Comparison of ENCODE assay signal across 8 cellular contexts in the genomic region with DNA sequence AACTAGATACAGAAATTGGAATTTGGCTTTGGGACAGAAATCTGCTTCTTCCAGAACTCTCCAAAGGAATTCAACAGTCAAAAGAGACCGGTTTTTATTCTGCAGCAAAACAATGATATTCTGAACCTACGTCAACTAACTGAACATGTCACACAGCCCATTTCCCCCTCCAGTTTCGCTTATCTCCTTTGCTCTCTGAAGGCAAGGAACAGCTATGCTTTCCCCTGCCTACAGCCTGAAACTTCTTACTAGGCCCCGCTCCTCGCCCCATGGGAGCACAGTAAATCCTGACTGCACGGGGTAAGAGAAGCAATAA. TPM values are rescaled to one million over a fixed set of nuclear protein-coding genes. Genes with fewer than 3 reads are reported as not detected.
A peak's percentile ranks its signal among the peaks of the same experiment; 100 is the strongest.
DNase-seq lines count a peak whose midpoint lies in the region; ATAC-seq, FAIRE-seq and TF ChIP-seq lines count a peak whose summit lies in the region.

No MANE protein-coding gene starts in this region.

- H2AFZ ChIP-seq in PC-3 (ENCODE audit: low read length), result peak overlapping the region; percentile 88
- peak overlapping the region; percentile 44 for H2AFZ ChIP-seq in endothelial cell of umbilical vein (ENCODE audit: low read depth, low read length)
- H2AFZ ChIP-seq in trophoblast cell (ENCODE audit: insufficient read depth, low read length, poor library complexity), result peak overlapping the region; percentile 85

- peaks cover 9% of the 10 kb centered on the region for H3K79me1 ChIP-seq in trophoblast cell (ENCODE audit: low read length)

- no peaks in the 10 kb centered on the region for H4K20me1 ChIP-seq in PC-3 (ENCODE audit: low read length)
- H4K20me1 ChIP-seq in endothelial cell of umbilical vein (replicated peaks; ENCODE audit: control insufficient read depth, extremely low read depth, insufficient read depth, low read length), result no peaks in the 10 kb centered on the region

- BruUV-seq in PC-3 (replicated peaks; lab: Mats Ljungman, UMichigan) (TSS peak; percentile 76), endothelial cell of umbilical vein (replicated peaks; lab: Mats Ljungman, UMichigan) (TSS peak; percentile 70)

- dilution Hi-C loops in endothelial cell of umbilical vein (cut with MboI; ENCODE audit: extremely low pct_ligation_motif_present, low sequenced_read_pairs), result no loop called here

- POLR2A ChIA-PET in PC-3 (lab: Charles Lee; ENCODE audit: unreplicated experiment) (no interaction called here), endothelial cell of umbilical vein (lab: Charles Lee) (no interaction called here)

- CTCF ChIA-PET in PC-3 (lab: Charles Lee) (interaction anchor here (0.5 to 0.6 kb wide), 2 partner anchors 93 to 270 kb away, joined by 4 read pairs; a partner anchor contains a TSS), endothelial cell of umbilical vein (lab: Charles Lee) (interaction anchor here (0.6 to 1.0 kb wide), 5 partner anchors 10 to 92 kb away, joined by 3 to 5 read pairs (median 4); a partner anchor contains a TSS)

- H3K36me3 ChIP-seq in PC-3 (ENCODE audit: low read depth, low read length), result no peaks in the 10 kb centered on the region; the same call in 1 of the 2 replicates
- peaks cover 0 to 3% of the 10 kb centered on the region in 2 experiments for H3K36me3 ChIP-seq in endothelial cell of umbilical vein (ENCODE audit: control insufficient read depth in 2 of 2, extremely low read depth in 1 of 2, insufficient read depth in 2 of 2, low read length in 2 of 2)
- no peaks in the 10 kb centered on the region for H3K36me3 ChIP-seq in trophoblast cell (ENCODE audit: control insufficient read depth in 1 of 2, insufficient read depth in 2 of 2, low read length in 2 of 2)

- ATAC-seq in GM18867 (IDR thresholded peaks at IDR 0.05; ENCODE audit: unreplicated experiment) (peak; percentile 27), HG02642 (IDR thresholded peaks at IDR 0.05; ENCODE audit: poor library complexity, unreplicated experiment) (peak; percentile 28), PC-3 (peak; percentile 45; the same call in 1 of the 2 replicates)

- peaks cover 9% of the 10 kb centered on the region for H3K4me1 ChIP-seq in PC-3 (ENCODE audit: insufficient read depth, low read length)
- H3K4me1 ChIP-seq in endothelial cell of umbilical vein (ENCODE audit: control insufficient read depth, extremely low read depth, insufficient read depth, low read length), result peaks cover 15% of the 10 kb centered on the region
- peaks cover 5 to 6% of the 10 kb centered on the region in 2 experiments for H3K4me1 ChIP-seq in trophoblast cell (ENCODE audit: control insufficient read depth in 1 of 2, insufficient read depth in 2 of 2, low read length in 2 of 2)

- H3K4me2 ChIP-seq in PC-3 (ENCODE audit: low read length), result peak overlapping the region; percentile 90
- peak overlapping the region; percentile 93 for H3K4me2 ChIP-seq in endothelial cell of umbilical vein (ENCODE audit: insufficient read depth, low read length)
- peak overlapping the region; percentile 83 for H3K4me2 ChIP-seq in trophoblast cell (ENCODE audit: low read length)

- no peaks in the 10 kb centered on the region for H3F3A ChIP-seq in PC-3 (ENCODE audit: low read length, unreplicated experiment)

- H3K18ac ChIP-seq in trophoblast cell (ENCODE audit: low read length), result peak overlapping the region; percentile 54

- peak overlapping the region; percentile 82 for H4K91ac ChIP-seq in trophoblast cell (ENCODE audit: low read depth, low read length)

- peak overlapping the region; percentile 81 for H3K9ac ChIP-seq in PC-3 (ENCODE audit: low read length)
- peak overlapping the region; percentile 69 for H3K9ac ChIP-seq in endothelial cell of umbilical vein (replicated peaks; ENCODE audit: extremely low read depth, insufficient read depth, low read length)
- H3K9ac ChIP-seq in trophoblast cell (ENCODE audit: low read length), result peak overlapping the region; percentile 89

- H3K9me3 ChIP-seq in PC-3 (ENCODE audit: low read length), result no peaks in the 10 kb centered on the region
- H3K9me3 ChIP-seq in endothelial cell of umbilical vein (replicated peaks; ENCODE audit: control insufficient read depth, insufficient read depth, low read length), result no peaks in the 10 kb centered on the region
- no peaks in the 10 kb centered on the region for H3K9me3 ChIP-seq in trophoblast cell (ENCODE audit: insufficient read depth, low read depth, low read length)

- H3K4me3 ChIP-seq in PC-3 (ENCODE audit: low read length) (peak overlapping the region; percentile 78), endothelial cell of umbilical vein (replicated peaks in 1 of 3; ENCODE audit: insufficient read depth in 1 of 3, low read depth in 1 of 3, low read length in 3 of 3) (peak overlapping the region; percentile 57 to 90 (median 86)), trophoblast cell (ENCODE audit: low read depth, low read length) (peak overlapping the region; percentile 89)

- WGBS in trophoblast cell (ENCODE audit: extremely low coverage, insufficient coverage, insufficient read length), result no CpG with 5 or more reads among the region's 6 CpGs

- peak overlapping the region; percentile 88 for H4K12ac ChIP-seq in trophoblast cell (ENCODE audit: low read depth, low read length)

- H2BK120ac ChIP-seq in trophoblast cell (ENCODE audit: insufficient read depth, low read length, poor library complexity), result no peak overlapping the region

- H4K8ac ChIP-seq in trophoblast cell (ENCODE audit: low read depth, low read length), result peak overlapping the region; percentile 91

- FAIRE-seq in endothelial cell of umbilical vein (lab: Jason Lieb, UNC), result peak; percentile 21

- H3K27me3 ChIP-seq in PC-3 (ENCODE audit: low read length) (no peaks in the 10 kb centered on the region), endothelial cell of umbilical vein (ENCODE audit: control insufficient read depth in 2 of 2, insufficient read depth in 2 of 2, low read length in 2 of 2) (no peaks in the 10 kb centered on the region), trophoblast cell (ENCODE audit: insufficient read depth, low read length) (no peaks in the 10 kb centered on the region)

- TF ChIP-seq POLR2A in endothelial cell of umbilical vein (IDR thresholded peaks at IDR 0.05; ENCODE audit: low read depth, low read length), result no peak

- H2BK5ac ChIP-seq in trophoblast cell (ENCODE audit: low read depth, low read length, poor library complexity), result peak overlapping the region; percentile 62

- DNase-seq in PC-3 (no peak), endothelial cell of umbilical vein (ENCODE audit: low read depth, low spot score) (no peak), trophoblast cell (no peak), NCI-H2196 (lab: John Stamatoyannopoulos, UW; ENCODE audit: unreplicated experiment) (no peak), NCI-H1436 (lab: John Stamatoyannopoulos, UW) (no peak), SW480 (ENCODE audit: low spot score) (no peak)

- no peaks in the 10 kb centered on the region for H3K9me1 ChIP-seq in endothelial cell of umbilical vein (replicated peaks; ENCODE audit: control insufficient read depth, extremely low read depth, insufficient read depth, low read length)

- H2BK12ac ChIP-seq in trophoblast cell (ENCODE audit: low read length), result no peak overlapping the region

- TF ChIP-seq CTCF in PC-3 (conservative IDR thresholded peaks at IDR 0.05; ENCODE audit: low read depth, low read length) (no peak), endothelial cell of umbilical vein (IDR thresholded peaks at IDR 0.05; ENCODE audit: extremely low read depth in 1 of 2, insufficient read depth in 1 of 2, low read depth in 1 of 2, low read length in 2 of 2) (no peak)

- H3K14ac ChIP-seq in trophoblast cell (ENCODE audit: low read length), result peak overlapping the region; percentile 72

- H3K23ac ChIP-seq in trophoblast cell (ENCODE audit: low read length), result no peak overlapping the region

- H3K27ac ChIP-seq in PC-3 (ENCODE audit: low read length) (peak overlapping the region; percentile 74), endothelial cell of umbilical vein (ENCODE audit: insufficient read depth, low read depth, low read length) (peak overlapping the region; percentile 31), trophoblast cell (ENCODE audit: low read depth, low read length) (peak overlapping the region; percentile 63)

- H3K4ac ChIP-seq in trophoblast cell (ENCODE audit: low read depth, low read length), result peak overlapping the region; percentile 19

- no peaks in the 10 kb centered on the region for H3K9me2 ChIP-seq in PC-3 (replicated peaks; ENCODE audit: low read length)

- intact Hi-C loops in PC-3 (cut with micrococcal nuclease) (loop anchor here (2.0 to 10.0 kb wide), 3 partner anchors 37 to 271 kb away; a partner anchor contains a TSS), endothelial cell of umbilical vein (cut with micrococcal nuclease) (loop anchor here (2.0 kb wide), 1 partner anchor 293 kb away; no protein-coding TSS in a partner anchor)

- H3K79me2 ChIP-seq in PC-3 (ENCODE audit: low read length), result peaks cover 71% of the 10 kb centered on the region
- H3K79me2 ChIP-seq in endothelial cell of umbilical vein (ENCODE audit: control insufficient read depth, insufficient read depth, low read length), result peaks cover 49% of the 10 kb centered on the region
- peaks cover 3% of the 10 kb centered on the region for H3K79me2 ChIP-seq in trophoblast cell (ENCODE audit: control insufficient read depth, insufficient read depth, low read length, poor library complexity)

- peak overlapping the region; percentile 35 for H2AK5ac ChIP-seq in trophoblast cell (ENCODE audit: low read length)

RNA-seq across cellular contexts. Expression of a gene that starts 0.5 kb away (rescaled TPM):
- 27.8 and 37.6 TPM in 2 replicates for total RNA-seq in PC-3 (2014; rRNA removed)
- 92.6 and 100 TPM in 2 replicates for total RNA-seq in endothelial cell of umbilical vein
- polyA plus RNA-seq in endothelial cell of umbilical vein, result 14.2 and 18.8 TPM in 2 replicates
- polyA plus RNA-seq in endothelial cell of umbilical vein (2011; cell fraction: cytosol; rRNA removed), result 20.6 and 24.2 TPM in 2 replicates
- 81.5 and 113 TPM in 2 replicates for polyA plus RNA-seq in endothelial cell of umbilical vein (2011; cell fraction: nucleus; rRNA removed)
- 50.1 and 60.4 TPM in 2 replicates for polyA plus RNA-seq in endothelial cell of umbilical vein (2012)
- 65.9 and 66.1 TPM in 2 replicates for polyA minus RNA-seq in endothelial cell of umbilical vein
- polyA minus RNA-seq in endothelial cell of umbilical vein (2011; cell fraction: cytosol; rRNA and poly(A)+ RNA removed), result 34.7 TPM
- polyA minus RNA-seq in endothelial cell of umbilical vein (2011; cell fraction: nucleus; rRNA and poly(A)+ RNA removed), result 90.5 and 123 TPM in 2 replicates
- polyA plus RNA-seq in trophoblast cell (2013), result 33.3 and 33.5 TPM in 2 replicates

RNA-seq across cellular contexts. Expression of a gene that starts 0.6 kb away (rescaled TPM):
- total RNA-seq in PC-3 (2014; rRNA removed), result 10.5 and 12.6 TPM in 2 replicates
- 4.9 and 5.3 TPM in 2 replicates for total RNA-seq in endothelial cell of umbilical vein
- polyA plus RNA-seq in endothelial cell of umbilical vein, result 2.8 and 3.7 TPM in 2 replicates
- polyA plus RNA-seq in endothelial cell of umbilical vein (2011; cell fraction: cytosol; rRNA removed), result 3.8 and 4.0 TPM in 2 replicates
- 3.0 and 3.9 TPM in 2 replicates for polyA plus RNA-seq in endothelial cell of umbilical vein (2011; cell fraction: nucleus; rRNA removed)
- polyA plus RNA-seq in endothelial cell of umbilical vein (2012), result 4.5 and 7.5 TPM in 2 replicates
- 2.8 and 3.2 TPM in 2 replicates for polyA minus RNA-seq in endothelial cell of umbilical vein
- 4.0 TPM for polyA minus RNA-seq in endothelial cell of umbilical vein (2011; cell fraction: cytosol; rRNA and poly(A)+ RNA removed)
- 3.4 and 4.7 TPM in 2 replicates for polyA minus RNA-seq in endothelial cell of umbilical vein (2011; cell fraction: nucleus; rRNA and poly(A)+ RNA removed)
- polyA plus RNA-seq in trophoblast cell (2013), result 7.7 and 8.0 TPM in 2 replicates
